24 cellular contexts compared by ENCODE assay signal in the genomic region with DNA sequence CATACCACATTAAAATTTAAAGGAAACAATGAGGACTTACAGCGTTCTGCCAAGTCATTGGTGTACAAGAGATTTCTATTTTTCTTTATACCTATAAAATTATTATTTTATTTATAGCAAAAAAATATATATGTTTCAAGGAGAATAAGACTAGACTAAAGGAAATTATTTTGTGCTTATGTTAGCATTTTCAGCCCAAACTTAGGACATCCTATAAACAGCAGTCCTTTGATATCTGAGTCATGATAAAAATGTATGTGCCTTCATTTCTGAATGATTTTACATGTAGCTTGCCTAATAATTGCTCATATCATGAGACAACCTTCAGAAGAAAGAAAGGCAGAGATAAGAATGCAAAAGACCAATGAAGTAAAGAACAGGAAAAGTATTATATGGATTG. TPM values are rescaled to one million over a fixed set of nuclear protein-coding genes. Genes with fewer than 3 reads are reported as not detected.
"Had no signal": no experiment of that assay in that cellular context is flagged by ENCODE, and none has a peak within 500 bp of the region (broad histone marks: within the 10 kb centered on the region; RNA-seq: fewer than 3 reads in every experiment).

No MANE protein-coding gene starts in this region.

- H3K9me3 ChIP-seq: SJSA1, SK-N-SH had no signal

- ATAC-seq: T-cell had no signal

- H3K9ac ChIP-seq: KMS-11, SK-N-SH had no signal

- H3K27me3 ChIP-seq: SJSA1 had no signal

- H3K4me2 ChIP-seq: KMS-11, SK-N-SH had no signal

- FAIRE-seq: RCC 7860 had no signal

- DNase-seq: Kasumi-1, MM.1S, MV-4-11, NCI-H1048, NCI-H1436, NCI-H1694, NCI-H187 treated with DMSO at 0.1 percent for 48 hours, NCI-H2029 treated with DMSO at 0.1 percent for 48 hours, NCI-H2171 treated with DMSO at 0.1 percent for 48 hours, NCI-H510A, NCI-H524 treated with DMSO at 0.1 percent for 48 hours, NCI-H69, NCI-H774, Right ventricle myocardium superior, RPMI8226, SIG-M5, SK-N-SH, SW 1271, T-cell had no signal

- H3K27ac ChIP-seq: KMS-11, SJSA1 had no signal

- H3K4me3 ChIP-seq: SJSA1 had no signal

- H3K36me3 ChIP-seq: SJSA1 had no signal

RNA-seq across cellular contexts. Expression of a gene that starts 16.7 kb away (rescaled TPM):
- total RNA-seq: HT1080 had no signal
- polyA plus RNA-seq: SK-N-SH had no signal

RNA-seq across cellular contexts. Expression of a gene that starts 20.8 kb away (rescaled TPM):
- total RNA-seq: HT1080, M059J, Right ventricle myocardium superior, SJSA1 had no signal
